In the genomic region with DNA sequence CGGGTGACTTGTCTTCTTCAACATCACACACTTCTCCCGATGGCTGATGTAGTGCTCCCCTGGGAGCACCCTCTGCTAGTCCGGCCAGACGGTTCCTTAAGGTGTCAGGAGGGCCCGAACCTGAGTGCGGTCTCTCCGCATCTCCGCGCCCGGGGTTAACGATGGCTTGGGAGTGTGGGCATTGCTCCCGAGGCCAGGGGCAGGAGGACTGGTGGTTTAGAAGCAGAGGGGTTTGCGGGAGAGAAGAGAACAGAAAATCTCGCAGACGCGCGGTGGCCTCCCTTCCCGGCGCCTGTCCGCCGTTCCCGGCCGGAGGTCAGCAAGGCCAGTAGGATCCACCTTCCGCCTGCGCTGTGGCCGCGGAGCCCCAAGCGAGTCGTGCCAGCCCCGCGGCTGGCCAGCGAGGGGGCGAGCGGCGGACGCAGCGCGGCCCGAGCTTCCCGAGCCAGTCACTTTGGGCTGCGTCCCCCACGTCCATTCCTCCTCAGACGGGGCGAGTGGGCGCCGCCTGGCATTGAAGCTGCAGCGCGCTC, we compare ENCODE assay signal across 9 cellular contexts. TPM values are rescaled to one million over a fixed set of nuclear protein-coding genes. Genes with fewer than 3 reads are reported as not detected.
A peak's percentile ranks its signal among the peaks of the same experiment; 100 is the strongest.
DNase-seq lines count a peak whose midpoint lies in the region; ATAC-seq, FAIRE-seq and TF ChIP-seq lines count a peak whose summit lies in the region.
"Had no signal": no experiment of that assay in that cellular context is flagged by ENCODE, and none has a peak within 500 bp of the region (broad histone marks: within the 10 kb centered on the region; RNA-seq: fewer than 3 reads in every experiment).

No MANE protein-coding gene starts in this region.

- H3K27ac ChIP-seq in HUES6 (ENCODE audit: low read depth, low read length), result no peak overlapping the region
- peak overlapping the region; percentile 76 for H3K27ac ChIP-seq in cingulate gyrus (ENCODE audit: low read depth, low read length)
- no peak overlapping the region for H3K27ac ChIP-seq in upper lobe of right lung

- H3K9me3 ChIP-seq in HUES6 (ENCODE audit: control insufficient read depth, insufficient read depth, low read depth, low read length) (no peaks in the 10 kb centered on the region), upper lobe of right lung (no peaks in the 10 kb centered on the region)

- H3K27me3 ChIP-seq in HUES6 (ENCODE audit: control insufficient read depth, insufficient read depth, low read length) (peaks cover 34% of the 10 kb centered on the region), upper lobe of right lung (peaks cover 40% of the 10 kb centered on the region)

- H3K4me1 Mint-ChIP-seq in memory B cell, result peaks cover 15% of the 10 kb centered on the region

- DNase-seq in AG20443 (ENCODE audit: low spot score), result peak; percentile 30
- DNase-seq in memory B cell (ENCODE audit: low spot score in 2 of 2), result peak in 1 of 2 donors; percentile 20
- peak; percentile 60 for DNase-seq in upper lobe of right lung
- no peak for DNase-seq in H54 (ENCODE audit: insufficient read length, low spot score)
- no peak for DNase-seq in KG1 (lab: John Stamatoyannopoulos, UW)

- H3K9ac ChIP-seq in HUES6 (ENCODE audit: low read length), result peak overlapping the region; percentile 89

- H3K4me3 ChIP-seq in HUES6 (ENCODE audit: low read depth, low read length) (peak overlapping the region; percentile 88), upper lobe of right lung (peak overlapping the region; percentile 54)

- TF ChIP-seq CTCF in upper lobe of right lung (IDR thresholded peaks at IDR 0.05), result no peak

- H3K36me3 ChIP-seq in HUES6 (ENCODE audit: control insufficient read depth, insufficient read depth, low read length) (peaks cover 9% of the 10 kb centered on the region; the same call in 1 of the 2 replicates), upper lobe of right lung (no peaks in the 10 kb centered on the region)

- FAIRE-seq in H54 (lab: Jason Lieb, UNC), result no peak
- FAIRE-seq: GM18507 had no signal

- H3K4me1 ChIP-seq in HUES6 (ENCODE audit: control insufficient read depth, insufficient read depth, low read length) (peaks cover 14% of the 10 kb centered on the region), upper lobe of right lung (peaks cover 3% of the 10 kb centered on the region)

- no peak overlapping the region for H3K27ac Mint-ChIP-seq in memory B cell

- TF ChIP-seq POLR2A in H54 (IDR thresholded peaks at IDR 0.05; ENCODE audit: low read depth, low read length), result no peak

- peak overlapping the region; percentile 75 for H3K4me3 Mint-ChIP-seq in memory B cell

- no peaks in the 10 kb centered on the region for H3K9me3 Mint-ChIP-seq in memory B cell

- no peaks in the 10 kb centered on the region for H3K36me3 Mint-ChIP-seq in memory B cell

- peaks cover 31% of the 10 kb centered on the region for H3K27me3 Mint-ChIP-seq in memory B cell

- intact Hi-C loops in upper lobe of right lung (cut with DNase I), result no loop called here

- ATAC-seq in memory B cell (ENCODE audit: low read depth), result peak; percentile 13
- peak; percentile 39 for ATAC-seq in upper lobe of right lung
- ATAC-seq in HG03025 (IDR thresholded peaks at IDR 0.05; ENCODE audit: low FRiP score, unreplicated experiment), result no peak

RNA-seq across cellular contexts. Expression of gene CDO1, which starts 0.7 kb away (rescaled TPM):
- total RNA-seq in upper lobe of right lung, result 20.1 TPM

RNA-seq across cellular contexts. Expression of gene ATG12, which starts 25.6 kb away (rescaled TPM):
- total RNA-seq in upper lobe of right lung, result 36.5 TPM

RNA-seq across cellular contexts. Expression of gene AP3S1, which starts 26.0 kb away (rescaled TPM):
- total RNA-seq in upper lobe of right lung, result 70.4 TPM

Comparison
In these comparisons a context has a peak if more than half of its experiments do, and no peak if none do; other contexts are left out.
1. DNase-seq: peak in AG20443 (single experiment) and upper lobe of right lung (single experiment); none in H54 (single experiment) and KG1 (single experiment).